In genomic region chr10:122903861-122904260, GRCh38 we compare ENCODE assay signal across 12 cellular contexts. TPM values are rescaled to one million over a fixed set of nuclear protein-coding genes. Genes with fewer than 3 reads are reported as not detected.
"Had no signal": no experiment of that assay in that cellular context is flagged by ENCODE, and none has a peak within 500 bp of the region (broad histone marks: within the 10 kb centered on the region; RNA-seq: fewer than 3 reads in every experiment).

No MANE protein-coding gene starts in this region.

RNA-seq across cellular contexts. Expression of gene FAM24A, which starts 6.5 kb away (rescaled TPM):
- total RNA-seq: OCI-LY7, PC-3, PC-9, Peyer's patch, Right ventricle myocardium inferior, Right ventricle myocardium superior, RPMI7951, SJCRH30, SJSA1, SK-MEL-5, T-cell had no signal
- polyA plus RNA-seq: SK-N-SH had no signal

RNA-seq across cellular contexts. Expression of gene FAM24B, which starts 24.5 kb away (rescaled TPM):
- total RNA-seq: Right ventricle myocardium superior had no signal

RNA-seq across cellular contexts. Expression of gene CUZD1, which starts 58.2 kb away (rescaled TPM):
- total RNA-seq: Right ventricle myocardium inferior had no signal
